ENCODE assay signal across 15 cellular contexts in genomic region chr3:189286188-189286587, GRCh38.
DNase-seq lines count a peak whose midpoint lies in the region; ATAC-seq, FAIRE-seq and TF ChIP-seq lines count a peak whose summit lies in the region.
"Had no signal": no experiment of that assay in that cellular context is flagged by ENCODE, and none has a peak within 500 bp of the region (broad histone marks: within the 10 kb centered on the region; RNA-seq: fewer than 3 reads in every experiment).

No MANE protein-coding gene starts in this region.

- no peaks in the 10 kb centered on the region for H3K9me3 Mint-ChIP-seq in CD4-positive, CD25-positive, alpha-beta regulatory T cell
- peaks cover 6% of the 10 kb centered on the region for H3K9me3 Mint-ChIP-seq in T-helper 1 cell treated with Interleukin-12 subunit alpha and Interleukin-12 subunit beta and Interleukin-4 antibody, amounts not matched to agents 30 μg/mL and 1 μg/mL, for 36 hours

- no peaks in the 10 kb centered on the region for H3K36me3 ChIP-seq in CD4-positive, CD25-positive, alpha-beta regulatory T cell (ENCODE audit: control insufficient read depth, insufficient read depth, low read length)
- H3K36me3 ChIP-seq: thyroid gland had no signal

- ATAC-seq in CD4-positive, CD25-positive, alpha-beta regulatory T cell (ENCODE audit: low read depth in 2 of 2) = peak in 1 of 2 donors; percentile 47
- peak; percentile 33 for ATAC-seq in HG02938 (IDR thresholded peaks at IDR 0.05; ENCODE audit: unreplicated experiment)
- no peak for ATAC-seq in GM21619 (IDR thresholded peaks at IDR 0.05; ENCODE audit: unreplicated experiment)
- ATAC-seq: foreskin keratinocyte had no signal

- peaks cover 17 to 34% (median 31%) of the 10 kb centered on the region in 4 donors for H3K4me1 Mint-ChIP-seq in CD4-positive, CD25-positive, alpha-beta regulatory T cell
- H3K4me1 Mint-ChIP-seq in T-helper 1 cell treated with Interleukin-12 subunit alpha and Interleukin-12 subunit beta and Interleukin-4 antibody, amounts not matched to agents 30 μg/mL and 1 μg/mL, for 36 hours (ENCODE audit: low read depth) = peaks cover 24% of the 10 kb centered on the region

- no peak overlapping the region for H3K27ac ChIP-seq in CD4-positive, CD25-positive, alpha-beta regulatory T cell (ENCODE audit: insufficient read depth, low read length, poor library complexity, severe bottlenecking)
- H3K27ac ChIP-seq: foreskin keratinocyte, thyroid gland had no signal

- no peaks in the 10 kb centered on the region for H3K27me3 Mint-ChIP-seq in CD4-positive, CD25-positive, alpha-beta regulatory T cell
- H3K27me3 Mint-ChIP-seq in T-helper 1 cell treated with Interleukin-12 subunit alpha and Interleukin-12 subunit beta and Interleukin-4 antibody, amounts not matched to agents 30 μg/mL and 1 μg/mL, for 36 hours (ENCODE audit: low read depth) = no peaks in the 10 kb centered on the region

- no peaks in the 10 kb centered on the region for H3K9me3 ChIP-seq in CD4-positive, CD25-positive, alpha-beta regulatory T cell (ENCODE audit: control insufficient read depth in 2 of 2, low read length in 2 of 2)
- H3K9me3 ChIP-seq: thyroid gland had no signal

- no peak for TF ChIP-seq CTCF in GM20000 (IDR thresholded peaks at IDR 0.05; ENCODE audit: extremely low read depth, missing control alignments)

- no peak for TF ChIP-seq POLR2A in GM12891 (IDR thresholded peaks at IDR 0.05; ENCODE audit: low read depth, low read length)

- peak; percentile 70 for FAIRE-seq in GM12891 (lab: Jason Lieb, UNC)

- H3K4me3 ChIP-seq in CD4-positive, CD25-positive, alpha-beta regulatory T cell (ENCODE audit: low read depth, low read length) = peak overlapping the region; percentile 5
- H3K4me3 ChIP-seq: thyroid gland had no signal

- H3K4me1 ChIP-seq in CD4-positive, CD25-positive, alpha-beta regulatory T cell (ENCODE audit: control insufficient read depth, insufficient read depth, low read length, poor library complexity, severe bottlenecking) = peaks cover 16% of the 10 kb centered on the region
- H3K4me1 ChIP-seq: thyroid gland had no signal

- no peaks in the 10 kb centered on the region for H3K27me3 ChIP-seq in CD4-positive, CD25-positive, alpha-beta regulatory T cell (ENCODE audit: control insufficient read depth, insufficient read depth, low read length)
- H3K27me3 ChIP-seq: foreskin keratinocyte, thyroid gland had no signal

- H3K4me3 Mint-ChIP-seq in CD4-positive, CD25-positive, alpha-beta regulatory T cell = peak overlapping the region in 1 of 4 donors; percentile 56
- H3K4me3 Mint-ChIP-seq in T-helper 1 cell treated with Interleukin-12 subunit alpha and Interleukin-12 subunit beta and Interleukin-4 antibody, amounts not matched to agents 30 μg/mL and 1 μg/mL, for 36 hours = no peak overlapping the region

- peak overlapping the region; percentile 6 to 29 (median 17) for H3K27ac Mint-ChIP-seq in CD4-positive, CD25-positive, alpha-beta regulatory T cell
- peak overlapping the region; percentile 0 for H3K27ac Mint-ChIP-seq in T-helper 1 cell treated with Interleukin-12 subunit alpha and Interleukin-12 subunit beta and Interleukin-4 antibody, amounts not matched to agents 30 μg/mL and 1 μg/mL, for 36 hours

- peak in 1 of 3 donors; percentile 37 for DNase-seq in CD4-positive, CD25-positive, alpha-beta regulatory T cell
- DNase-seq in GM12891 (ENCODE audit: insufficient read length, low spot score) = no peak
- DNase-seq in GM20000 (ENCODE audit: low spot score) = no peak
- no peak for DNase-seq in HK-2 (ENCODE audit: unreplicated experiment)
- no peak for DNase-seq in T1000 (lab: John Stamatoyannopoulos, UW)
- DNase-seq: activated effector memory CD4-positive, alpha-beta T cell treated with anti-CD3 and anti-CD28 coated beads, Interleukin-2, amount 50 U/mL, for 16 hours; foreskin keratinocyte; GOT3; KG1; NCI-H2171 treated with DMSO at 0.1 percent for 48 hours; NCI-H774; thyroid gland had no signal

- H3K36me3 Mint-ChIP-seq in CD4-positive, CD25-positive, alpha-beta regulatory T cell = no peaks in the 10 kb centered on the region
- peaks cover 5% of the 10 kb centered on the region for H3K36me3 Mint-ChIP-seq in T-helper 1 cell treated with Interleukin-12 subunit alpha and Interleukin-12 subunit beta and Interleukin-4 antibody, amounts not matched to agents 30 μg/mL and 1 μg/mL, for 36 hours (ENCODE audit: low read depth)

TF ChIP-seq in GM12891, 5 proteins besides CTCF, POLR2A, EP300 and RAD21:
- TF ChIP-seq TAF1 (IDR thresholded peaks at IDR 0.05; ENCODE audit: low read depth, low read length) (no peak), POLR2AphosphoS5 (IDR thresholded peaks at IDR 0.05; ENCODE audit: low read depth, low read length) (no peak), SPI1 (IDR thresholded peaks at IDR 0.05; ENCODE audit: low read depth, low read length) (0 out of 2 replicates have a peak, but pooled peaks have one; percentile 25)
